In genomic region chr19:55993492-55993891, GRCh38 we compare ENCODE assay signal across 11 cellular contexts. TPM values are rescaled to one million over a fixed set of nuclear protein-coding genes. Genes with fewer than 3 reads are reported as not detected.
"Had no signal": no experiment of that assay in that cellular context is flagged by ENCODE, and none has a peak within 500 bp of the region (broad histone marks: within the 10 kb centered on the region; RNA-seq: fewer than 3 reads in every experiment).

No MANE protein-coding gene starts in this region.

- ATAC-seq: HCT116 had no signal

- H3K9ac ChIP-seq: KMS-11 had no signal

- DNase-seq: GOT3, H7, HFFc6, IMR-90, KBM-7 had no signal

- H3K4me3 ChIP-seq: HAP-1 had no signal

- H3K4me2 ChIP-seq: KMS-11 had no signal

- H3K36me3 ChIP-seq: HAP-1 had no signal

- H3K27ac ChIP-seq: HL-60, KMS-11 had no signal

- H3K4me1 ChIP-seq: HAP-1 had no signal

- H3K9me3 ChIP-seq: HAP-1 had no signal

RNA-seq across cellular contexts. Expression of gene NLRP5, which starts 6.9 kb away (rescaled TPM):
- total RNA-seq: H7, HFFc6, HT1080, IMR-90 had no signal
- polyA plus RNA-seq: IMR-90 had no signal

RNA-seq across cellular contexts. Expression of gene NLRP8, which starts 45.9 kb away (rescaled TPM):
- total RNA-seq: H4, H7, HFFc6, HT1080, IMR-90 had no signal
- polyA plus RNA-seq: IMR-90 had no signal
